In the genomic region with DNA sequence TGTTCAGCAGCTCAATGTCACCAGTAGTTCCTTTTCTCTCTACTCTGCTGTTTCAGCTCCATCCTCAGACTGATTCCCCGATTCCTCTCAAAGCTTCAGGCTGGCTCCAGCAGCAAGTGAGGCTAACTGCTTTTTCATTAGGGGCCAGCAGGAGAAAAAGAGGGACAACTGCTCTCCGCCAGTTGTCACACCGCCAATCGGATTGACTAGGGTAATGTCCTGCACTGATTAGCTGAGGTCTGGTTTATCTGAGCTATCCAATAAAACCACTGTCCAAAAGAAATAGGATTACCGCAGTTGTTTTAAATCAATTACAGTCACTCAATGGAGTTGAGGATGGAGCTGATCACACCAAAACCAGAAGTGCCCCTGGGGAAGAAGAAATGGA, we compare ENCODE assay signal across 22 cellular contexts.
DNase-seq lines count a peak whose midpoint lies in the region; ATAC-seq and TF ChIP-seq lines count a peak whose summit lies in the region.
"Had no signal": no experiment of that assay in that cellular context is flagged by ENCODE, and none has a peak within 500 bp of the region (broad histone marks: within the 10 kb centered on the region; RNA-seq: fewer than 3 reads in every experiment).

No MANE protein-coding gene starts in this region.

- no peaks in the 10 kb centered on the region for H3K36me3 Mint-ChIP-seq in natural killer cell treated with Interleukin-12 subunit alpha and Interleukin-12 subunit beta and Interleukin-15 and Interleukin-18, amount 100 ng/mL, for 72 hours
- H3K36me3 Mint-ChIP-seq: CD8-positive, alpha-beta memory T cell had no signal

- H3K4me1 Mint-ChIP-seq in natural killer cell treated with Interleukin-12 subunit alpha and Interleukin-12 subunit beta and Interleukin-15 and Interleukin-18, amount 100 ng/mL, for 72 hours (ENCODE audit: low read depth in 2 of 2): no peaks in the 10 kb centered on the region
- H3K4me1 Mint-ChIP-seq: CD8-positive, alpha-beta memory T cell had no signal

- H3K9me3 Mint-ChIP-seq in natural killer cell treated with Interleukin-12 subunit alpha and Interleukin-12 subunit beta and Interleukin-15 and Interleukin-18, amount 100 ng/mL, for 72 hours: no peaks in the 10 kb centered on the region
- H3K9me3 Mint-ChIP-seq: CD8-positive, alpha-beta memory T cell had no signal

- H3K27ac Mint-ChIP-seq in natural killer cell treated with Interleukin-12 subunit alpha and Interleukin-12 subunit beta and Interleukin-15 and Interleukin-18, amount 100 ng/mL, for 72 hours: no peak overlapping the region

- TF ChIP-seq CTCF in BE2C (IDR thresholded peaks at IDR 0.05; ENCODE audit: low read depth, low read length) (peak; percentile 24; the same call in 1 of the 2 replicates), MM.1S (IDR thresholded peaks at IDR 0.05; ENCODE audit: low read length) (no peak), suprapubic skin (IDR thresholded peaks at IDR 0.05) (no peak)

- peaks cover 9 to 21% of the 10 kb centered on the region in 2 donors for H3K27me3 Mint-ChIP-seq in natural killer cell treated with Interleukin-12 subunit alpha and Interleukin-12 subunit beta and Interleukin-15 and Interleukin-18, amount 100 ng/mL, for 72 hours

- H2BK5ac ChIP-seq in mesendoderm (ENCODE audit: low read length): peak overlapping the region; percentile 62

- H3K4me3 ChIP-seq in BE2C (ENCODE audit: low read depth, low read length): peak overlapping the region; percentile 8
- H3K4me3 ChIP-seq in MM.1S (ENCODE audit: low read length): no peak overlapping the region
- no peak overlapping the region for H3K4me3 ChIP-seq in mesendoderm (ENCODE audit: low read length)
- H3K4me3 ChIP-seq in suprapubic skin: no peak overlapping the region

- H3K23ac ChIP-seq in mesendoderm (ENCODE audit: low read length): no peak overlapping the region

- no peak for ATAC-seq in natural killer cell treated with Interleukin-12 subunit alpha and Interleukin-12 subunit beta and Interleukin-15 and Interleukin-18, amount 100 ng/mL, for 72 hours
- ATAC-seq in HG02840 (IDR thresholded peaks at IDR 0.05; ENCODE audit: low FRiP score, unreplicated experiment): no peak
- ATAC-seq: Panc1 had no signal

- H3K27me3 ChIP-seq in BE2C (no peaks in the 10 kb centered on the region), MM.1S (replicated peaks; ENCODE audit: insufficient read depth, low read length) (no peaks in the 10 kb centered on the region), mesendoderm (ENCODE audit: insufficient read depth, low read length, poor library complexity) (no peaks in the 10 kb centered on the region), suprapubic skin (no peaks in the 10 kb centered on the region)

- no peak for TF ChIP-seq POLR2A in suprapubic skin (IDR thresholded peaks at IDR 0.05)

- peak overlapping the region; percentile 68 for H3K56ac ChIP-seq in mesendoderm (ENCODE audit: low read length)

- H3K18ac ChIP-seq in mesendoderm (ENCODE audit: low read length): peak overlapping the region; percentile 4

- no peaks in the 10 kb centered on the region for H3K36me3 ChIP-seq in BE2C
- no peaks in the 10 kb centered on the region for H3K36me3 ChIP-seq in MM.1S (replicated peaks; ENCODE audit: insufficient read depth, low read length)
- no peaks in the 10 kb centered on the region for H3K36me3 ChIP-seq in mesendoderm (ENCODE audit: control insufficient read depth, insufficient read depth, low read length)
- no peaks in the 10 kb centered on the region for H3K36me3 ChIP-seq in suprapubic skin

- WGBS in mesendoderm (ENCODE audit: extremely low coverage, insufficient coverage, low lambda C conversion rate): no CpG with 5 or more reads among the region's 5 CpGs
- 92% methylated on average over 5 of the region's 5 CpGs for WGBS in suprapubic skin

- DNase-seq in BE2C (peak; percentile 80), MM.1S (no peak), cerebellar cortex (ENCODE audit: low spot score) (peak; percentile 19), mesendoderm (peak; percentile 86), NCI-H1048 (lab: John Stamatoyannopoulos, UW) (no peak), suprapubic skin (ENCODE audit: low spot score in 2 of 2) (no peak)
- DNase-seq in natural killer cell treated with Interleukin-12 subunit alpha and Interleukin-12 subunit beta and Interleukin-15 and Interleukin-18, amount 100 ng/mL, for 72 hours (ENCODE audit: low spot score): no peak
- DNase-seq: 8988T; C1 segment of cervical spinal cord; Calu3; CD8-positive, alpha-beta memory T cell; DMS153; GDM1; GOT3; HCEC 1CT; NCI-H1092 treated with DMSO at 0.1 percent for 48 hours; NCI-H1436 treated with DMSO at 0.1 percent for 48 hours; NCI-H1930; NCI-H2227 treated with DMSO at 0.1 percent for 48 hours; NCI-H510A had no signal

- H4K8ac ChIP-seq in mesendoderm (ENCODE audit: low read depth, low read length): no peak overlapping the region

- no peak overlapping the region for H2AK5ac ChIP-seq in mesendoderm (ENCODE audit: low read length)

- peak overlapping the region; percentile 31 for H3K4me2 ChIP-seq in MM.1S (ENCODE audit: low read depth, low read length)
- no peak overlapping the region for H3K4me2 ChIP-seq in mesendoderm (ENCODE audit: low read length)

- peaks cover 8% of the 10 kb centered on the region; the same call in 1 of the 2 replicates for H3F3A ChIP-seq in MM.1S (ENCODE audit: insufficient read depth, low read length)

- H3K4ac ChIP-seq in mesendoderm (ENCODE audit: low read depth, low read length): no peak overlapping the region

- no peak overlapping the region for H2BK15ac ChIP-seq in mesendoderm (replicated peaks; ENCODE audit: low read depth)

- H4K20me1 ChIP-seq in MM.1S (ENCODE audit: insufficient read depth, low read length): no peaks in the 10 kb centered on the region

- no peak overlapping the region for H4K5ac ChIP-seq in mesendoderm (ENCODE audit: low read length)

- no peaks in the 10 kb centered on the region for H3K9me2 ChIP-seq in MM.1S (replicated peaks; ENCODE audit: insufficient read depth, low read length)

- no peak overlapping the region for H3K9ac ChIP-seq in MM.1S (ENCODE audit: low read length)
- no peak overlapping the region for H3K9ac ChIP-seq in mesendoderm (ENCODE audit: low read length)

- H3K9me3 ChIP-seq in BE2C (no peaks in the 10 kb centered on the region), MM.1S (replicated peaks; ENCODE audit: insufficient read depth, low read length) (no peaks in the 10 kb centered on the region), suprapubic skin (no peaks in the 10 kb centered on the region)

- H3K27ac ChIP-seq in MM.1S (ENCODE audit: low read length) (no peak overlapping the region), mesendoderm (ENCODE audit: low read depth, low read length) (peak overlapping the region; percentile 52), suprapubic skin (no peak overlapping the region)

- TF ChIP-seq EP300 in suprapubic skin (IDR thresholded peaks at IDR 0.05): no peak

- no peak overlapping the region for H2AFZ ChIP-seq in MM.1S (ENCODE audit: low read length)

- H3K79me2 ChIP-seq in MM.1S (ENCODE audit: low read length) (no peaks in the 10 kb centered on the region), mesendoderm (ENCODE audit: control insufficient read depth, insufficient read depth, low read length) (no peaks in the 10 kb centered on the region)

- peaks cover 8% of the 10 kb centered on the region; the same call in 1 of the 2 replicates for H3K4me1 ChIP-seq in BE2C
- H3K4me1 ChIP-seq in MM.1S (ENCODE audit: low read length): peaks cover 12% of the 10 kb centered on the region; the same call in 1 of the 2 replicates
- peaks cover 2% of the 10 kb centered on the region for H3K4me1 ChIP-seq in mesendoderm (ENCODE audit: control insufficient read depth, low read depth, low read length)
- H3K4me1 ChIP-seq in suprapubic skin: no peaks in the 10 kb centered on the region

- no peak overlapping the region for H2BK120ac ChIP-seq in mesendoderm (ENCODE audit: low read depth, low read length)

- no peak overlapping the region for H3K4me3 Mint-ChIP-seq in natural killer cell treated with Interleukin-12 subunit alpha and Interleukin-12 subunit beta and Interleukin-15 and Interleukin-18, amount 100 ng/mL, for 72 hours
- H3K4me3 Mint-ChIP-seq: CD8-positive, alpha-beta memory T cell had no signal

- no peaks in the 10 kb centered on the region for H3K79me1 ChIP-seq in mesendoderm (ENCODE audit: low read length)

Comparison
In these comparisons a context has a peak if more than half of its experiments do, and no peak if none do; other contexts are left out.
1. DNase-seq: peak in BE2C (single experiment), cerebellar cortex (single experiment) and mesendoderm (single experiment); none in MM.1S (single experiment), natural killer cell treated with Interleukin-12 subunit alpha and Interleukin-12 subunit beta and Interleukin-15 and Interleukin-18, amount 100 ng/mL, for 72 hours (single experiment), NCI-H1048 (single experiment) and suprapubic skin (0 of 2).